1 cellular context compared by ENCODE assay signal in the genomic region with DNA sequence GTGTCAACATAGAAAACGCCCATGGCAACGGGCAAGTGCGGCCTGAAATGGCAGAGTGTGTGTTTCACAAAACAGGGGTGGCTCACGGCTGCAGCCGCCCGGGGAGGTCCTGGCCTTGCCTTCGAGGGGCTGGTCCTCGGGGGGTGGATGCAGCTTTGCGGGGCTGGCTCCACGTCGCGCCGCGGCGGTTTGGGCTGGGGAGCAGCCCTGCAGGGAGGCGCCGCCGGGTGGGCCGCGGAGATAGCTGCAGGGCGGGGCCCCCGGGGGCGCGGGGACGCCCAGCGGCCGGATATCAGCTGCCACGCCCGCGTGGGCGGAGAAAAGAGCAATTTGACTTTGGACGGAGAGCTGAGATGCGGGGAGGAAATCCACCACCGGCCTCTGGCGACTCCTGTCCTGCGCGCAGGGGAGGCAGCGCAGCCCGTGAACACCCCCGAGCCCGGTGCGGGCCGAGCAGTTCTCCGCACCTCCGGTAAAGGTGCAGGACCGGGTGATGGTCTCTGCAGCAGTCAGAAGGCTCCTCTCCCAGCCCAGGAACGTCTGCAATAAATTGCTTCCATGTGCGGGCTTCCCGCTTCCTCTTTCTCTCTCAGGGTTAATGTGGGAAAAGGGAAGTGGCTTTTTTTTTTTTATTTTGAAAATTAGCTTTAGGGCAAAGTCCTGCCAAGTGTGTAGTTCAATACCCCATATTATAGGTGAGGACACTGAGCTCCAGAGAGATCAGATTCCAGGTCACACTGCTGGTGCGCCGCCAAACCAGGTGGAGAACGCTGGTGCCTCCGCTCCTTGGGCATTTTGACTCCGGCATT.
TF ChIP-seq lines count a peak whose summit lies in the region.

No MANE protein-coding gene starts in this region.

TF ChIP-seq in HepG2, 621 proteins besides CTCF, POLR2A, EP300 and RAD21 (continued from another document and continues in another):
- TF ChIP-seq MBD4 (IDR thresholded peaks at IDR 0.05; ENCODE audit: borderline replicate concordance, low read length) (no peak), MIXL1 (CRISPR knock-in tag; IDR thresholded peaks at IDR 0.05) (no peak), BRD4 (CRISPR knock-in tag; IDR thresholded peaks at IDR 0.05) (peak; percentile 76), ZNF672 (CRISPR knock-in tag; IDR thresholded peaks at IDR 0.05) (no peak), NCOA5 (CRISPR knock-in tag; IDR thresholded peaks at IDR 0.05) (no peak), ZNF577 (CRISPR knock-in tag; IDR thresholded peaks at IDR 0.05; ENCODE audit: borderline replicate concordance, low read depth) (no peak), ZNF326 (CRISPR knock-in tag; IDR thresholded peaks at IDR 0.05; ENCODE audit: borderline replicate concordance) (no peak), ZNF747 (CRISPR knock-in tag; IDR thresholded peaks at IDR 0.05; ENCODE audit: borderline replicate concordance) (peak; percentile 69; the same call in 1 of the 2 replicates), LCORL (IDR thresholded peaks at IDR 0.05) (no peak), LCORL (CRISPR knock-in tag; IDR thresholded peaks at IDR 0.05) (peak; percentile 62), RFX5 (IDR thresholded peaks at IDR 0.05; ENCODE audit: low read depth, low read length) (no peak), IKZF1 (IDR thresholded peaks at IDR 0.05) (no peak), ZSCAN22 (CRISPR knock-in tag; IDR thresholded peaks at IDR 0.05) (no peak), MEIS1 (CRISPR knock-in tag; IDR thresholded peaks at IDR 0.05; ENCODE audit: borderline replicate concordance) (no peak), TCF7 (IDR thresholded peaks at IDR 0.05; ENCODE audit: low read depth) (no peak), EED (CRISPR knock-in tag; IDR thresholded peaks at IDR 0.05) (0 out of 2 replicates have a peak, but pooled peaks have one; percentile 56), ZNF446 (CRISPR knock-in tag; IDR thresholded peaks at IDR 0.05) (peak; percentile 52; the same call in 1 of the 2 replicates), GTF2F1 (IDR thresholded peaks at IDR 0.05; ENCODE audit: low read length) (no peak), SOX5 (CRISPR knock-in tag; IDR thresholded peaks at IDR 0.05; ENCODE audit: borderline replicate concordance) (no peak), ZNF724P (CRISPR knock-in tag; IDR thresholded peaks at IDR 0.05; ENCODE audit: borderline replicate concordance) (no peak), ZNF775 (CRISPR knock-in tag; IDR thresholded peaks at IDR 0.05; ENCODE audit: borderline replicate concordance) (no peak), ZSCAN20 (CRISPR knock-in tag; IDR thresholded peaks at IDR 0.05; ENCODE audit: borderline replicate concordance) (peak; percentile 90), NFE2 (CRISPR knock-in tag; IDR thresholded peaks at IDR 0.05) (no peak), PRMT3 (CRISPR knock-in tag; IDR thresholded peaks at IDR 0.05; ENCODE audit: borderline replicate concordance, low read depth) (no peak), ZNF17 (CRISPR knock-in tag; IDR thresholded peaks at IDR 0.05) (no peak), ZNF292 (CRISPR knock-in tag; IDR thresholded peaks at IDR 0.05; ENCODE audit: borderline replicate concordance, low read depth) (peak; percentile 32; the same call in 1 of the 2 replicates), ZNF850 (CRISPR knock-in tag; conservative IDR thresholded peaks at IDR 0.05) (no peak), KDM5B (CRISPR knock-in tag; IDR thresholded peaks at IDR 0.05; ENCODE audit: borderline replicate concordance) (no peak), RARA (CRISPR knock-in tag; IDR thresholded peaks at IDR 0.05) (peak; percentile 38)
- TF ChIP-seq, protein P1, sequence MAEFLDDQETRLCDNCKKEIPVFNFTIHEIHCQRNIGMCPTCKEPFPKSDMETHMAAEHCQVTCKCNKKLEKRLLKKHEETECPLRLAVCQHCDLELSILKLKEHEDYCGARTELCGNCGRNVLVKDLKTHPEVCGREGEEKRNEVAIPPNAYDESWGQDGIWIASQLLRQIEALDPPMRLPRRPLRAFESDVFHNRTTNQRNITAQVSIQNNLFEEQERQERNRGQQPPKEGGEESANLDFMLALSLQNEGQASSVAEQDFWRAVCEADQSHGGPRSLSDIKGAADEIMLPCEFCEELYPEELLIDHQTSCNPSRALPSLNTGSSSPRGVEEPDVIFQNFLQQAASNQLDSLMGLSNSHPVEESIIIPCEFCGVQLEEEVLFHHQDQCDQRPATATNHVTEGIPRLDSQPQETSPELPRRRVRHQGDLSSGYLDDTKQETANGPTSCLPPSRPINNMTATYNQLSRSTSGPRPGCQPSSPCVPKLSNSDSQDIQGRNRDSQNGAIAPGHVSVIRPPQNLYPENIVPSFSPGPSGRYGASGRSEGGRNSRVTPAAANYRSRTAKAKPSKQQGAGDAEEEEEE (CRISPR knock-in tag; IDR thresholded peaks at IDR 0.05; ENCODE audit: borderline replicate concordance), result no peak
- TF ChIP-seq, protein P2, sequence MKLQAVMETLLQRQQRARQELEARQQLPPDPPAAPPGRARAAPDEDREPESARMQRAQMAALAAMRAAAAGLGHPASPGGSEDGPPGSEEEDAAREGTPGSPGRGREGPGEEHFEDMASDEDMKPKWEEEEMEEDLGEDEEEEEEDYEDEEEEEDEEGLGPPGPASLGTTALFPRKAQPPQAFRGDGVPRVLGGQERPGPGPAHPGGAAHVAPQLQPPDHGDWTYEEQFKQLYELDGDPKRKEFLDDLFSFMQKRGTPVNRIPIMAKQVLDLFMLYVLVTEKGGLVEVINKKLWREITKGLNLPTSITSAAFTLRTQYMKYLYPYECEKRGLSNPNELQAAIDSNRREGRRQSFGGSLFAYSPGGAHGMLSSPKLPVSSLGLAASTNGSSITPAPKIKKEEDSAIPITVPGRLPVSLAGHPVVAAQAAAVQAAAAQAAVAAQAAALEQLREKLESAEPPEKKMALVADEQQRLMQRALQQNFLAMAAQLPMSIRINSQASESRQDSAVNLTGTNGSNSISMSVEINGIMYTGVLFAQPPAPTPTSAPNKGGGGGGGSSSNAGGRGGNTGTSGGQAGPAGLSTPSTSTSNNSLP (IDR thresholded peaks at IDR 0.05; ENCODE audit: low read depth, low read length), result no peak
- TF ChIP-seq, protein P3, sequence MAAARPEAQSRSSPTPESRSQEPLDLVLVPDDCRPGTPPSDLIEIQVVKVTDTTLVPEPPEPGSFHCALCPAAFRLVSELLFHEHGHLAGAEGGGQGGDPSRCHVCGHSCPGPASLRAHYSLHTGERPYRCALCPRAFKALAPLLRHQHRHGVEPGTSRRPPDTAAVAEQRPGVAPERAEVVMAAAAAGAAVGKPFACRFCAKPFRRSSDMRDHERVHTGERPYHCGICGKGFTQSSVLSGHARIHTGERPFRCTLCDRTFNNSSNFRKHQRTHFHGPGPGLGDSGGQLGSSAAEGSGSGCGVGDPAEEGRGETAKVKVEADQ (CRISPR knock-in tag; IDR thresholded peaks at IDR 0.05; ENCODE audit: borderline replicate concordance), result no peak; the same call in 1 of the 2 replicates
- TF ChIP-seq, protein P4, sequence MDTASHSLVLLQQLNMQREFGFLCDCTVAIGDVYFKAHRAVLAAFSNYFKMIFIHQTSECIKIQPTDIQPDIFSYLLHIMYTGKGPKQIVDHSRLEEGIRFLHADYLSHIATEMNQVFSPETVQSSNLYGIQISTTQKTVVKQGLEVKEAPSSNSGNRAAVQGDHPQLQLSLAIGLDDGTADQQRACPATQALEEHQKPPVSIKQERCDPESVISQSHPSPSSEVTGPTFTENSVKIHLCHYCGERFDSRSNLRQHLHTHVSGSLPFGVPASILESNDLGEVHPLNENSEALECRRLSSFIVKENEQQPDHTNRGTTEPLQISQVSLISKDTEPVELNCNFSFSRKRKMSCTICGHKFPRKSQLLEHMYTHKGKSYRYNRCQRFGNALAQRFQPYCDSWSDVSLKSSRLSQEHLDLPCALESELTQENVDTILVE (CRISPR knock-in tag; IDR thresholded peaks at IDR 0.05), result no peak; the same call in 1 of the 2 replicates
- TF ChIP-seq, protein P5, sequence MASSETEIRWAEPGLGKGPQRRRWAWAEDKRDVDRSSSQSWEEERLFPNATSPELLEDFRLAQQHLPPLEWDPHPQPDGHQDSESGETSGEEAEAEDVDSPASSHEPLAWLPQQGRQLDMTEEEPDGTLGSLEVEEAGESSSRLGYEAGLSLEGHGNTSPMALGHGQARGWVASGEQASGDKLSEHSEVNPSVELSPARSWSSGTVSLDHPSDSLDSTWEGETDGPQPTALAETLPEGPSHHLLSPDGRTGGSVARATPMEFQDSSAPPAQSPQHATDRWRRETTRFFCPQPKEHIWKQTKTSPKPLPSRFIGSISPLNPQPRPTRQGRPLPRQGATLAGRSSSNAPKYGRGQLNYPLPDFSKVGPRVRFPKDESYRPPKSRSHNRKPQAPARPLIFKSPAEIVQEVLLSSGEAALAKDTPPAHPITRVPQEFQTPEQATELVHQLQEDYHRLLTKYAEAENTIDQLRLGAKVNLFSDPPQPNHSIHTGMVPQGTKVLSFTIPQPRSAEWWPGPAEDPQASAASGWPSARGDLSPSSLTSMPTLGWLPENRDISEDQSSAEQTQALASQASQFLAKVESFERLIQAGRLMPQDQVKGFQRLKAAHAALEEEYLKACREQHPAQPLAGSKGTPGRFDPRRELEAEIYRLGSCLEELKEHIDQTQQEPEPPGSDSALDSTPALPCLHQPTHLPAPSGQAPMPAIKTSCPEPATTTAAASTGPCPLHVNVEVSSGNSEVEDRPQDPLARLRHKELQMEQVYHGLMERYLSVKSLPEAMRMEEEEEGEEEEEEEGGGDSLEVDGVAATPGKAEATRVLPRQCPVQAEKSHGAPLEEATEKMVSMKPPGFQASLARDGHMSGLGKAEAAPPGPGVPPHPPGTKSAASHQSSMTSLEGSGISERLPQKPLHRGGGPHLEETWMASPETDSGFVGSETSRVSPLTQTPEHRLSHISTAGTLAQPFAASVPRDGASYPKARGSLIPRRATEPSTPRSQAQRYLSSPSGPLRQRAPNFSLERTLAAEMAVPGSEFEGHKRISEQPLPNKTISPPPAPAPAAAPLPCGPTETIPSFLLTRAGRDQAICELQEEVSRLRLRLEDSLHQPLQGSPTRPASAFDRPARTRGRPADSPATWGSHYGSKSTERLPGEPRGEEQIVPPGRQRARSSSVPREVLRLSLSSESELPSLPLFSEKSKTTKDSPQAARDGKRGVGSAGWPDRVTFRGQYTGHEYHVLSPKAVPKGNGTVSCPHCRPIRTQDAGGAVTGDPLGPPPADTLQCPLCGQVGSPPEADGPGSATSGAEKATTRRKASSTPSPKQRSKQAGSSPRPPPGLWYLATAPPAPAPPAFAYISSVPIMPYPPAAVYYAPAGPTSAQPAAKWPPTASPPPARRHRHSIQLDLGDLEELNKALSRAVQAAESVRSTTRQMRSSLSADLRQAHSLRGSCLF (CRISPR knock-in tag; IDR thresholded peaks at IDR 0.05; ENCODE audit: borderline replicate concordance), result no peak
- TF ChIP-seq, protein P6, sequence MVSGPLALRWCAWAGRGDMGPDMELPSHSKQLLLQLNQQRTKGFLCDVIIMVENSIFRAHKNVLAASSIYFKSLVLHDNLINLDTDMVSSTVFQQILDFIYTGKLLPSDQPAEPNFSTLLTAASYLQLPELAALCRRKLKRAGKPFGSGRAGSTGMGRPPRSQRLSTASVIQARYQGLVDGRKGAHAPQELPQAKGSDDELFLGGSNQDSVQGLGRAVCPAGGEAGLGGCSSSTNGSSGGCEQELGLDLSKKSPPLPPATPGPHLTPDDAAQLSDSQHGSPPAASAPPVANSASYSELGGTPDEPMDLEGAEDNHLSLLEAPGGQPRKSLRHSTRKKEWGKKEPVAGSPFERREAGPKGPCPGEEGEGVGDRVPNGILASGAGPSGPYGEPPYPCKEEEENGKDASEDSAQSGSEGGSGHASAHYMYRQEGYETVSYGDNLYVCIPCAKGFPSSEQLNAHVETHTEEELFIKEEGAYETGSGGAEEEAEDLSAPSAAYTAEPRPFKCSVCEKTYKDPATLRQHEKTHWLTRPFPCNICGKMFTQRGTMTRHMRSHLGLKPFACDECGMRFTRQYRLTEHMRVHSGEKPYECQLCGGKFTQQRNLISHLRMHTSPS (CRISPR knock-in tag; IDR thresholded peaks at IDR 0.05; ENCODE audit: low read depth), result no peak
- TF ChIP-seq, protein P7, sequence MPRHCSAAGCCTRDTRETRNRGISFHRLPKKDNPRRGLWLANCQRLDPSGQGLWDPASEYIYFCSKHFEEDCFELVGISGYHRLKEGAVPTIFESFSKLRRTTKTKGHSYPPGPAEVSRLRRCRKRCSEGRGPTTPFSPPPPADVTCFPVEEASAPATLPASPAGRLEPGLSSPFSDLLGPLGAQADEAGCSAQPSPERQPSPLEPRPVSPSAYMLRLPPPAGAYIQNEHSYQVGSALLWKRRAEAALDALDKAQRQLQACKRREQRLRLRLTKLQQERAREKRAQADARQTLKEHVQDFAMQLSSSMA (CRISPR knock-in tag; IDR thresholded peaks at IDR 0.05), result no peak; the same call in 1 of the 2 replicates
- TF ChIP-seq, protein P8, sequence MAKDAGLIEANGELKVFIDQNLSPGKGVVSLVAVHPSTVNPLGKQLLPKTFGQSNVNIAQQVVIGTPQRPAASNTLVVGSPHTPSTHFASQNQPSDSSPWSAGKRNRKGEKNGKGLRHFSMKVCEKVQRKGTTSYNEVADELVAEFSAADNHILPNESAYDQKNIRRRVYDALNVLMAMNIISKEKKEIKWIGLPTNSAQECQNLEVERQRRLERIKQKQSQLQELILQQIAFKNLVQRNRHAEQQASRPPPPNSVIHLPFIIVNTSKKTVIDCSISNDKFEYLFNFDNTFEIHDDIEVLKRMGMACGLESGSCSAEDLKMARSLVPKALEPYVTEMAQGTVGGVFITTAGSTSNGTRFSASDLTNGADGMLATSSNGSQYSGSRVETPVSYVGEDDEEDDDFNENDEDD (CRISPR knock-in tag; IDR thresholded peaks at IDR 0.05; ENCODE audit: borderline replicate concordance), result peak; percentile 14; the same call in 1 of the 2 replicates
- TF ChIP-seq, protein P9, sequence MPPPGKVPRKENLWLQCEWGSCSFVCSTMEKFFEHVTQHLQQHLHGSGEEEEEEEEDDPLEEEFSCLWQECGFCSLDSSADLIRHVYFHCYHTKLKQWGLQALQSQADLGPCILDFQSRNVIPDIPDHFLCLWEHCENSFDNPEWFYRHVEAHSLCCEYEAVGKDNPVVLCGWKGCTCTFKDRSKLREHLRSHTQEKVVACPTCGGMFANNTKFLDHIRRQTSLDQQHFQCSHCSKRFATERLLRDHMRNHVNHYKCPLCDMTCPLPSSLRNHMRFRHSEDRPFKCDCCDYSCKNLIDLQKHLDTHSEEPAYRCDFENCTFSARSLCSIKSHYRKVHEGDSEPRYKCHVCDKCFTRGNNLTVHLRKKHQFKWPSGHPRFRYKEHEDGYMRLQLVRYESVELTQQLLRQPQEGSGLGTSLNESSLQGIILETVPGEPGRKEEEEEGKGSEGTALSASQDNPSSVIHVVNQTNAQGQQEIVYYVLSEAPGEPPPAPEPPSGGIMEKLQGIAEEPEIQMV (CRISPR knock-in tag; IDR thresholded peaks at IDR 0.05; ENCODE audit: low read depth), result 0 out of 2 replicates have a peak, but pooled peaks have one; percentile 14
- TF ChIP-seq, protein P10, sequence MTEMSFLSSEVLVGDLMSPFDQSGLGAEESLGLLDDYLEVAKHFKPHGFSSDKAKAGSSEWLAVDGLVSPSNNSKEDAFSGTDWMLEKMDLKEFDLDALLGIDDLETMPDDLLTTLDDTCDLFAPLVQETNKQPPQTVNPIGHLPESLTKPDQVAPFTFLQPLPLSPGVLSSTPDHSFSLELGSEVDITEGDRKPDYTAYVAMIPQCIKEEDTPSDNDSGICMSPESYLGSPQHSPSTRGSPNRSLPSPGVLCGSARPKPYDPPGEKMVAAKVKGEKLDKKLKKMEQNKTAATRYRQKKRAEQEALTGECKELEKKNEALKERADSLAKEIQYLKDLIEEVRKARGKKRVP (CRISPR knock-in tag; IDR thresholded peaks at IDR 0.05), result peak in 1 of 2 experiments; percentile 32; a peak in 1 of 4 replicates
